In the genomic region with DNA sequence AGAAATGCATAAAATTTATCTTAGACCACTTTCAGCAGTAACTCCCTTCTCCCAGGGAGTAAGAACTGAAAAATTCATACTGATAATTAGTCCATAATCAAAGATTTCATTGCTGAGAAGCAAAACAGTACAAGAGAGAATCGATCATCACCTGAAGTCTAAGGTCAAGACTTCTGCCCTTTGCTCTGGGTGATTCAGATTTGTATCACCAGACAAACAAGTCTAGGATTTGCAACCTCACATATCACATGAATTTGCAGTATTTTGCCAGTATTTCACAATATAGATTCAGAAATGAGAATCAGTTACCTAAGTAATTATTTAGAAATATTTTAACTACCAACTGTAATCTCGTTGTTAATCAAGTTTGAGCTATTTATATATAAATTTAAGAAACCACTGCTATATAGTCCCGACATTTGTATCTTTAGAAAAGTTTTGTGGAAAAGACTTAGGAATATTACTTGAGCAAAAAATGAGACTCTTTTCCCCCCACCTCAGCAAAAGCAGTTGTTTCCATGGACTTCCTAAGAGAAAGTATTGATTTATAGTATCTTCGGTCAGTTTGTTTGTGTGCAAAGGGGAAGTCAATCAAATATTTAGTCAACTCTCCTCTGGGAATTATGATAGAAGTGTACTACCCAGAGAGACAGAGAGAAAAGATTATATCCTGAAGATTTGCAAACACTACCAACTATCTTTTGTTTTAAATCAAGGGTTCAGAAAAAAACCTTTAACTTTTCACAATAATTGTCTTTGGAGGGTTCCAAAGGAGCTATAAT, we compare ENCODE assay signal across 7 cellular contexts.
"Had no signal": no experiment of that assay in that cellular context is flagged by ENCODE, and none has a peak within 500 bp of the region (broad histone marks: within the 10 kb centered on the region; RNA-seq: fewer than 3 reads in every experiment).

No MANE protein-coding gene starts in this region.

- DNase-seq: IMR-90, KBM-7, KG1 had no signal

- H3K4me2 ChIP-seq: KMS-11 had no signal

- H3K27ac ChIP-seq: HL-60, KMS-11 had no signal

- H3K9ac ChIP-seq: KMS-11 had no signal

- ATAC-seq: K562 had no signal

- FAIRE-seq: HTR-8/SVneo, K562 had no signal

- H3K4me3 ChIP-seq: K562 had no signal
